ENCODE assay signal across 8 cellular contexts in genomic region chr1:91851130-91852010, GRCh38. TPM values are rescaled to one million over a fixed set of nuclear protein-coding genes. Genes with fewer than 3 reads are reported as not detected.
DNase-seq lines count a peak whose midpoint lies in the region; ATAC-seq and TF ChIP-seq lines count a peak whose summit lies in the region.

No MANE protein-coding gene starts in this region.

- H3K4me1 ChIP-seq in neural progenitor cell, result peaks cover 2% of the 10 kb centered on the region

- no peaks in the 10 kb centered on the region for H3K9me3 Mint-ChIP-seq in natural killer cell
- H3K9me3 Mint-ChIP-seq in neural progenitor cell, result no peaks in the 10 kb centered on the region

- no peaks in the 10 kb centered on the region for H3K9me3 ChIP-seq in neural progenitor cell (ENCODE audit: low read depth)

- no peak overlapping the region for H3K4me3 ChIP-seq in neural progenitor cell

- no peaks in the 10 kb centered on the region for H3K79me2 ChIP-seq in neural progenitor cell (ENCODE audit: low read depth)

- DNase-seq in Ammon's horn (ENCODE audit: low spot score) (peak; percentile 75), NCI-H345 treated with DMSO at 0.1 percent for 48 hours (lab: John Stamatoyannopoulos, UW; ENCODE audit: unreplicated experiment) (peak; percentile 32), epithelial cell of prostate (ENCODE audit: low read depth, low spot score) (no peak), natural killer cell (no peak), neural progenitor cell (ENCODE audit: low spot score) (no peak)

- H3K27me3 Mint-ChIP-seq in natural killer cell (ENCODE audit: low read depth in 2 of 2) (no peaks in the 10 kb centered on the region), neural progenitor cell (ENCODE audit: insufficient read depth, low read depth) (peaks cover 4% of the 10 kb centered on the region)

- peak overlapping the region; percentile 53 for H3K27ac ChIP-seq in epithelial cell of prostate
- H3K27ac ChIP-seq in neural progenitor cell, result no peak overlapping the region

- H3K4me2 ChIP-seq in neural progenitor cell, result no peak overlapping the region

- no peaks in the 10 kb centered on the region for H3F3A ChIP-seq in neural progenitor cell (ENCODE audit: low read depth)

- H2AFZ ChIP-seq in neural progenitor cell (replicated peaks), result no peak overlapping the region

- intact Hi-C loops in natural killer cell (cut with micrococcal nuclease), result no loop called here

- peaks cover 76 to 82% of the 10 kb centered on the region in 2 donors for H3K4me1 Mint-ChIP-seq in natural killer cell
- no peaks in the 10 kb centered on the region for H3K4me1 Mint-ChIP-seq in neural progenitor cell

- H3K9ac ChIP-seq in neural progenitor cell, result no peak overlapping the region

- no peak for ATAC-seq in natural killer cell
- no peak for ATAC-seq in HG02970 (IDR thresholded peaks at IDR 0.05; ENCODE audit: low FRiP score, unreplicated experiment)
- ATAC-seq in GM21447 (IDR thresholded peaks at IDR 0.05; ENCODE audit: unreplicated experiment), result no peak
- no peak for ATAC-seq in GM21786 (IDR thresholded peaks at IDR 0.05; ENCODE audit: unreplicated experiment)

- TF ChIP-seq CTCF in natural killer cell (IDR thresholded peaks at IDR 0.05) (no peak), neural progenitor cell (IDR thresholded peaks at IDR 0.05) (no peak)

- peak overlapping the region; percentile 69 to 89 for H3K27ac Mint-ChIP-seq in natural killer cell
- no peak overlapping the region for H3K27ac Mint-ChIP-seq in neural progenitor cell

- no peaks in the 10 kb centered on the region for H4K20me1 ChIP-seq in neural progenitor cell (ENCODE audit: low read depth)

- no peaks in the 10 kb centered on the region for H3K36me3 ChIP-seq in neural progenitor cell

- no peak overlapping the region for H3K4me3 Mint-ChIP-seq in natural killer cell
- H3K4me3 Mint-ChIP-seq in neural progenitor cell, result no peak overlapping the region

- H3K27me3 ChIP-seq in neural progenitor cell, result no peaks in the 10 kb centered on the region

- H3K36me3 Mint-ChIP-seq in natural killer cell (no peaks in the 10 kb centered on the region), neural progenitor cell (no peaks in the 10 kb centered on the region)

RNA-seq across cellular contexts. Expression of gene TGFBR3, which starts 34.6 kb away (rescaled TPM):
- total RNA-seq in natural killer cell, result 100 to 1,000 TPM; 225 to 274 (median 243) TPM
- 9.0 and 11.8 TPM in 2 replicates for total RNA-seq in neural progenitor cell (ENCODE audit: low replicate concordance)

Comparison
In these comparisons a context has a peak if more than half of its experiments do, and no peak if none do; other contexts are left out.
1. DNase-seq: peak in Ammon's horn (single experiment) and NCI-H345 treated with DMSO at 0.1 percent for 48 hours (single experiment); none in epithelial cell of prostate (single experiment), natural killer cell (single experiment) and neural progenitor cell (single experiment).
2. RNA of gene TGFBR3, which starts 34.6 kb away (total RNA-seq): 225 to 274 TPM in natural killer cell; 9.0 to 11.8 TPM in neural progenitor cell; every median in the first group is over 10 times any median in the second.